ENCODE assay signal across 28 cellular contexts in the genomic region with DNA sequence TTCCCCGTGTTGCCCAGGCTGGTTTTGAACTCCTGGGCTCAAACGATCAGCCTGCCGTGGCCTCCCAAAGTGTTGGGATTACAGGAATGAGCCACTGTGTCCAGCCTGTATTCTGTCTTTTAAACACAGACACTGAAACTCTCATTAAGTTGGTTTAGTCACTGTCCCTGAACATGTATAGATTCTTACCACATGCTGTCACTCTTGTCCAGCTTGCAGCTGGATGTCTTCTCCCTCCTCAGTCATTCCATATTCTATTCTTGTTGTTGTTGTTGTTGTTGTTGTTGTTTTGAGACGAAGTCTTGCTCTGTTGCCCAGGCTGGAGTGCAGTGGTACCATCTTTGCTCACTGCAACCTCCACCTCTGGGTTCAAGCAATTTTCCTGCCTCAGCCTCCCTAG.
"Had no signal": no experiment of that assay in that cellular context is flagged by ENCODE, and none has a peak within 500 bp of the region (broad histone marks: within the 10 kb centered on the region; RNA-seq: fewer than 3 reads in every experiment).

No MANE protein-coding gene starts in this region.

- H3K4me2 ChIP-seq: hepatocyte had no signal

- H3K79me2 ChIP-seq: hepatocyte had no signal

- ATAC-seq: effector memory CD8-positive, alpha-beta T cell; esophagus mucosa; gastrocnemius medialis; heart left ventricle; left colon; left lung; left ventricle myocardium superior; lower lobe of right lung; mucosa of descending colon; naive thymus-derived CD8-positive, alpha-beta T cell had no signal

- H2AFZ ChIP-seq: hepatocyte had no signal

- H3K4me1 ChIP-seq: colonic mucosa, esophagus squamous epithelium, gastrocnemius medialis, left lung, lower lobe of right lung had no signal

- H3K9me3 ChIP-seq: colonic mucosa, esophagus squamous epithelium, gastrocnemius medialis, heart left ventricle, left lung, lower lobe of right lung, mucosa of descending colon had no signal

- H3K36me3 ChIP-seq: colonic mucosa, esophagus squamous epithelium, gastrocnemius medialis, heart left ventricle, left lung, lower lobe of right lung had no signal

- FAIRE-seq: endometrium, kidney had no signal

- H3K4me3 ChIP-seq: colonic mucosa, esophagus squamous epithelium, gastrocnemius medialis, heart left ventricle, hepatocyte, left lung, lower lobe of right lung, mucosa of descending colon had no signal

- DNase-seq: colonic mucosa; cortex of kidney; effector CD8-positive, alpha-beta T cell; effector memory CD8-positive, alpha-beta T cell; endodermal cell; erythroblast; esophagus squamous epithelium; foreskin fibroblast; foreskin melanocyte; gastrocnemius medialis; heart left ventricle; hypothalamus; immature natural killer cell; islet precursor cell; kidney; kidney glomerular epithelial cell; left colon; left lung; left ventricle myocardium superior; lower lobe of right lung; mesenchymal stem cell; mucosa of descending colon; naive B cell; naive thymus-derived CD8-positive, alpha-beta T cell had no signal

- H3K27ac ChIP-seq: colonic mucosa, epithelial cell of prostate, esophagus squamous epithelium, gastrocnemius medialis, heart left ventricle, hepatocyte, left lung, lower lobe of right lung had no signal

- H3K27me3 ChIP-seq: gastrocnemius medialis had no signal
